In the genomic region with DNA sequence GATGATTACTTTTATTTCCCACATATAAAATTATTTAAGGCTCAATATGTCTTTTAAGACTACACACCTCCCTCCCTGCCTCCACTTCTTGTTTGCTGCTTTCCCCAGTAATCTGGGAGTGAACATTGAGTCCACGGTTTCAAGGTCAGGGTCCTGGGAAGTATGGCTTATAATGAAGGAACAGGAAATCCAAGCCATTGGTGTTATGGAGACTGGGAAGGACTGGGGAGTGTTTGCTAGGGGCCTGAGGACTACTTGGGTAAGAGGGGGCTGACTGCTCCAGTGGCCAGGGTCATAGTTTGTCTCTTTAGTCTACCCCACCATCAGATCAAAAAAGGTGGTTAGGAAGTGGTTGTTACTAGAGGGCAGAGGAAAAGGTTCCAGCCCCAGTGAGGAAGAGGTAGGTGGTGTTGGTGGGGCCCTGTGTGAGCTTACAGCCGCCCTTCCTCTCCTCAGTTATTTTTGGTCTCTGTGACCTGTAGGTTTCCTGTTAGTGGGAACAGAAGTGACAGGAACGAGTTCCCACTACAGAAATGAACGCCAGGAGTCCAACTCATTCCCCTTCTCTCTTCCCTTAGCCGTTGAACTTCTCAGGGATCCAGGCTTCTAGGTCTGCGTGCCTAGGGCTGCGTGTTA, we compare ENCODE assay signal across 8 cellular contexts.
DNase-seq lines count a peak whose midpoint lies in the region; ATAC-seq, FAIRE-seq and TF ChIP-seq lines count a peak whose summit lies in the region.

No MANE protein-coding gene starts in this region.

- no peaks in the 10 kb centered on the region for H3K27me3 ChIP-seq in DND-41 (ENCODE audit: insufficient read depth, low read length, poor library complexity)
- H3K27me3 ChIP-seq in parathyroid adenoma (ENCODE audit: control insufficient read depth, insufficient read depth, low read length), result no peaks in the 10 kb centered on the region

- ATAC-seq in DND-41 (ENCODE audit: insufficient read depth, low read depth), result peak; percentile 49
- ATAC-seq in HG03571 (IDR thresholded peaks at IDR 0.05; ENCODE audit: unreplicated experiment), result no peak

- DNase-seq in DND-41 (peak; percentile 60), HFF-Myc (ENCODE audit: extremely low read depth, low read depth) (no peak), fibroblast of mammary gland (ENCODE audit: low read depth) (no peak), epidermal melanocyte (ENCODE audit: insufficient read length, low spot score) (no peak), GM19239 (ENCODE audit: insufficient read length, low spot score) (no peak)

- TF ChIP-seq CTCF in DND-41 (IDR thresholded peaks at IDR 0.05; ENCODE audit: borderline replicate concordance, extremely low read depth, low read length, poor library complexity, severe bottlenecking) (no peak), HFF-Myc (IDR thresholded peaks at IDR 0.05; ENCODE audit: low read depth, low read length, missing control alignments) (no peak), WI38 (IDR thresholded peaks at IDR 0.05; ENCODE audit: low read depth, low read length) (no peak), fibroblast of mammary gland (conservative IDR thresholded peaks at IDR 0.05; ENCODE audit: control insufficient read depth, insufficient read depth, low read depth, low read length) (no peak), parathyroid adenoma (IDR thresholded peaks at IDR 0.05) (no peak)

- peak overlapping the region; percentile 84 for H3K9ac ChIP-seq in DND-41 (ENCODE audit: low read depth, low read length)
- H3K9ac ChIP-seq in parathyroid adenoma, result no peak overlapping the region

- H3K4me1 ChIP-seq in DND-41 (ENCODE audit: insufficient read depth, low read length), result peaks cover 26% of the 10 kb centered on the region
- peaks cover 10% of the 10 kb centered on the region for H3K4me1 ChIP-seq in parathyroid adenoma

- no peaks in the 10 kb centered on the region for H3K9me3 ChIP-seq in DND-41 (ENCODE audit: insufficient read depth, low read length, severe bottlenecking)
- H3K9me3 ChIP-seq in parathyroid adenoma (ENCODE audit: control insufficient read depth, low read length), result no peaks in the 10 kb centered on the region

- peak overlapping the region; percentile 93 for H3K27ac ChIP-seq in DND-41 (ENCODE audit: low read length)
- peak overlapping the region; percentile 88 for H3K27ac ChIP-seq in parathyroid adenoma

- peak overlapping the region; percentile 66 to 81 for H3K4me3 ChIP-seq in DND-41 (ENCODE audit: low read depth in 1 of 2, low read length in 2 of 2)
- peak overlapping the region; percentile 69 for H3K4me3 ChIP-seq in HFF-Myc (replicated peaks; ENCODE audit: low read depth, low read length)
- peak overlapping the region; percentile 74 for H3K4me3 ChIP-seq in WI38 (ENCODE audit: low read depth, low read length)
- H3K4me3 ChIP-seq in fibroblast of mammary gland (ENCODE audit: control insufficient read depth, low read depth, low read length), result peak overlapping the region; percentile 79
- H3K4me3 ChIP-seq in parathyroid adenoma (ENCODE audit: low read depth, low read length), result peak overlapping the region; percentile 86

- H3K79me2 ChIP-seq in DND-41 (ENCODE audit: insufficient read depth, low read length) (peaks cover 16% of the 10 kb centered on the region), parathyroid adenoma (no peaks in the 10 kb centered on the region)

- no peak for FAIRE-seq in GM19239 (lab: Jason Lieb, UNC)

- H3K4me2 ChIP-seq in DND-41 (ENCODE audit: insufficient read depth, low read length), result peak overlapping the region; percentile 87
- peak overlapping the region; percentile 98 for H3K4me2 ChIP-seq in parathyroid adenoma (ENCODE audit: low read length)

- peak overlapping the region; percentile 85 for H2AFZ ChIP-seq in DND-41 (ENCODE audit: low read depth, low read length)
- H2AFZ ChIP-seq in parathyroid adenoma, result peak overlapping the region; percentile 84

- no peaks in the 10 kb centered on the region for H4K20me1 ChIP-seq in DND-41 (ENCODE audit: insufficient read depth, low read length)

- H3K36me3 ChIP-seq in DND-41 (ENCODE audit: insufficient read depth, low read length), result no peaks in the 10 kb centered on the region; the same call in 1 of the 2 replicates
- no peaks in the 10 kb centered on the region for H3K36me3 ChIP-seq in parathyroid adenoma (ENCODE audit: control insufficient read depth, insufficient read depth, low read length)
